Comparison of ENCODE assay signal across 8 cellular contexts in the genomic region with DNA sequence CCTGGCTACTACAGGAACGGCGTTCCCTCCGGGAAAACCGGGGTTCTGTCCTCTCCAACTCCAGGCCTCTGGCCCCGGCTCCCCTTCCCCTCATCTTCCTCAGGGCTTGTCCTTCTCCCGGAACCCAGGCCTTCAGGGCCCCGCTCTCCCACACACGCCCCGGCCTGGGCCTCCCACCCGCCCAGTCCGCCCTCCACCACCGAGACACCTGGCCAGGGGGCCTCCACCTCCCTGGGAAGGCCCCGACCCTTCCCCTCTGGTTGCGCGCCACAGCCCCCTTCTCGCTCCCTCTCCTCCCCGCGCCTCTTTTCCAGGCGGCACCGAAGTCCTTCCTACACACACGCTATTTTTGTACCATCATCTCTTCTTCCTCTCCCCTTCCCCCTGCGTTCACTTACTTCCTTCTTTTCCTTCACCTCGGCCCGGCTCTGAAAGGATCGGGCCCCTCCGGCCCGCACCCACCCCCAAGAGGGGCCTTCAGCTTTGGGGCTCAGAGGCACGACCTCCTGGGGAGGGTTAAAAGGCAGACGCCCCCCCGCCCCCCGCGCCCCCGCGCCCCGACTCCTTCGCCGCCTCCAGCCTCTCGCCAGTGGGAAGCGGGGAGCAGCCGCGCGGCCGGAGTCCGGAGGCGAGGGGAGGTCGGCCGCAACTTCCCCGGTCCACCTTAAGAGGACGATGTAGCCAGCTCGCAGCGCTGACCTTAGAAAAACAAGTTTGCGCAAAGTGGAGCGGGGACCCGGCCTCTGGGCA. TPM values are rescaled to one million over a fixed set of nuclear protein-coding genes. Genes with fewer than 3 reads are reported as not detected.
DNase-seq lines count a peak whose midpoint lies in the region; ATAC-seq, FAIRE-seq and TF ChIP-seq lines count a peak whose summit lies in the region.

No MANE protein-coding gene starts in this region.

- H3K27me3 Mint-ChIP-seq in T-helper 17 cell: peaks cover 77% of the 10 kb centered on the region
- H3K27me3 Mint-ChIP-seq in activated CD4-positive, alpha-beta T cell treated with anti-CD3 and anti-CD28 coated beads, Interleukin-2, amount 10 ng/mL, durations not matched to agents 7 days and 5 days: peaks cover 62% of the 10 kb centered on the region

- H3K36me3 Mint-ChIP-seq in T-helper 17 cell (ENCODE audit: low read depth): peaks cover 3% of the 10 kb centered on the region
- no peaks in the 10 kb centered on the region for H3K36me3 Mint-ChIP-seq in activated CD4-positive, alpha-beta T cell treated with anti-CD3 and anti-CD28 coated beads, Interleukin-2, amount 10 ng/mL, durations not matched to agents 7 days and 5 days (ENCODE audit: low read depth)

- TF ChIP-seq POLR2A in GM12891 (IDR thresholded peaks at IDR 0.05; ENCODE audit: low read depth, low read length): no peak

- POLR2A ChIA-PET in activated CD4-positive, alpha-beta T cell treated with anti-CD3 and anti-CD28 coated beads, Interleukin-2, amount 10 ng/mL, durations not matched to agents 7 days and 5 days (lab: Charles Lee): no interaction called here

- intact Hi-C loops in cardiac septum (cut with DNase I): loop anchor here (2.0 to 5.0 kb wide), 2 partner anchors 62 to 91 kb away; no protein-coding TSS in a partner anchor

- ATAC-seq in T-helper 17 cell (no peak), GM21515 (IDR thresholded peaks at IDR 0.05; ENCODE audit: unreplicated experiment) (no peak)

- H3K27ac Mint-ChIP-seq in T-helper 17 cell: no peak overlapping the region
- H3K27ac Mint-ChIP-seq in activated CD4-positive, alpha-beta T cell treated with anti-CD3 and anti-CD28 coated beads, Interleukin-2, amount 10 ng/mL, durations not matched to agents 7 days and 5 days: no peak overlapping the region

- DNase-seq in GM12891 (ENCODE audit: insufficient read length, low spot score): no peak
- no peak for DNase-seq in T-helper 17 cell
- DNase-seq in cardiac septum (ENCODE audit: low spot score): peak; percentile 87
- peak; percentile 49 for DNase-seq in renal cortical epithelial cell (ENCODE audit: low read depth)
- DNase-seq in NCI-H446 (lab: John Stamatoyannopoulos, UW): no peak
- DNase-seq in activated CD4-positive, alpha-beta T cell treated with anti-CD3 and anti-CD28 coated beads, Interleukin-2, amount 10 ng/mL, durations not matched to agents 7 days and 5 days: no peak
- DNase-seq in islet precursor cell: no peak

- CTCF ChIA-PET in activated CD4-positive, alpha-beta T cell treated with anti-CD3 and anti-CD28 coated beads, Interleukin-2, amount 10 ng/mL, durations not matched to agents 7 days and 5 days (lab: Charles Lee): no interaction called here

- no peaks in the 10 kb centered on the region for H3K9me3 Mint-ChIP-seq in activated CD4-positive, alpha-beta T cell treated with anti-CD3 and anti-CD28 coated beads, Interleukin-2, amount 10 ng/mL, durations not matched to agents 7 days and 5 days

- H3K4me3 Mint-ChIP-seq in T-helper 17 cell: peak overlapping the region; percentile 73
- H3K4me3 Mint-ChIP-seq in activated CD4-positive, alpha-beta T cell treated with anti-CD3 and anti-CD28 coated beads, Interleukin-2, amount 10 ng/mL, durations not matched to agents 7 days and 5 days: no peak overlapping the region

- peak; percentile 33 for FAIRE-seq in GM12891 (lab: Jason Lieb, UNC)

- no peaks in the 10 kb centered on the region for H3K9me3 ChIP-seq in T-helper 17 cell (ENCODE audit: control insufficient read depth, low read length, poor library complexity, severe bottlenecking)

- peaks cover 7% of the 10 kb centered on the region for H3K4me1 Mint-ChIP-seq in T-helper 17 cell
- H3K4me1 Mint-ChIP-seq in activated CD4-positive, alpha-beta T cell treated with anti-CD3 and anti-CD28 coated beads, Interleukin-2, amount 10 ng/mL, durations not matched to agents 7 days and 5 days: peaks cover 2% of the 10 kb centered on the region

TF ChIP-seq in GM12891, 5 proteins besides CTCF, POLR2A, EP300 and RAD21:
- TF ChIP-seq POLR2AphosphoS5 (IDR thresholded peaks at IDR 0.05; ENCODE audit: low read depth, low read length) (no peak), POU2F2 (IDR thresholded peaks at IDR 0.05; ENCODE audit: low read depth, low read length) (no peak), TAF1 (IDR thresholded peaks at IDR 0.05; ENCODE audit: low read depth, low read length) (no peak), PAX5 (IDR thresholded peaks at IDR 0.05; ENCODE audit: insufficient read depth, low read length, severe bottlenecking) (no peak), SPI1 (IDR thresholded peaks at IDR 0.05; ENCODE audit: low read depth, low read length) (no peak)

RNA-seq across cellular contexts. Expression of a gene that starts 1.3 kb away (rescaled TPM):
- 3.3 TPM for polyA plus RNA-seq in GM12891 (2012; ENCODE audit: low read depth, missing spikeins)
- total RNA-seq in T-helper 17 cell (1 to 10 TPM in 1 of 2 donors, under 1 TPM in 1; 0.86 to 2.6 TPM), cardiac septum (45.8 TPM), renal cortical epithelial cell (27.8 and 56.9 TPM in 2 replicates)
- total RNA-seq in activated CD4-positive, alpha-beta T cell treated with anti-CD3 and anti-CD28 coated beads, Interleukin-2, amount 10 ng/mL, durations not matched to agents 7 days and 5 days: not detected

Comparison
In these comparisons a context has a peak if more than half of its experiments do, and no peak if none do; other contexts are left out.
1. DNase-seq: peak in cardiac septum (single experiment) and renal cortical epithelial cell (single experiment); none in GM12891 (single experiment), T-helper 17 cell (0 of 3), NCI-H446 (0 of 2), activated CD4-positive, alpha-beta T cell treated with anti-CD3 and anti-CD28 coated beads, Interleukin-2, amount 10 ng/mL, durations not matched to agents 7 days and 5 days (single experiment) and islet precursor cell (single experiment).